In the genomic region with DNA sequence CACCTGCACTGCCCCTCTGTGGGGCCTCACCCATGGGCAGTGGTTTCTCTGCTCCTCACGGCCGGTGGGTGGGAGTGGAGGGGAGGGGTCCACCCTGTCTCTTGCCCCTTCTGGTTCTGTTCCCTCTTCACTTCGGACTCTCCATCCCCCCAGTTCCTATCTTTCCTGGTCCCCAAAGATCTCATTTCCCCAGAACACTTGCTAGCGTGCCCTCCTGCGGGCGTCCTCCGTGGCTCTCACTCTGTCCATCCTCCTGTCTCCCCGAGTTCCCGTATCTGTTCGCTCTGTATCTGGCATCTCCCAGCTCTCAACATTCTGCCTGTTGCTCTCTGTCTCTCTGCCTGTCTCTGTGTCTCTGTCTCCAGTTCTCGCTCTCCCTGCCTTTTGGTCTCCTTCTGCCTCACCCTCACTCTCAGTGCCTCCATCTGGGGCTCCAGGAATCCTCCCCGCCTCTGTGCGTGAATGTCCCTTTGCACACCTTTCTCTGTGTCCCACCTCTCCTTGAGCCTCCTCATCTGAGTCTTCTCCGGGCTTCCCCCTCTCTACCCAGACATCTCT, we compare ENCODE assay signal across 17 cellular contexts. TPM values are rescaled to one million over a fixed set of nuclear protein-coding genes. Genes with fewer than 3 reads are reported as not detected.
DNase-seq lines count a peak whose midpoint lies in the region; ATAC-seq and TF ChIP-seq lines count a peak whose summit lies in the region.
"Had no signal": no experiment of that assay in that cellular context is flagged by ENCODE, and none has a peak within 500 bp of the region (broad histone marks: within the 10 kb centered on the region; RNA-seq: fewer than 3 reads in every experiment).

No MANE protein-coding gene starts in this region.

- no peak for TF ChIP-seq CTCF in OCI-LY7 (conservative IDR thresholded peaks at IDR 0.05; ENCODE audit: low read length)

- no peaks in the 10 kb centered on the region for H3K9me2 ChIP-seq in OCI-LY7 (ENCODE audit: insufficient read depth, low read length)

- peaks cover 14% of the 10 kb centered on the region for H3K4me1 Mint-ChIP-seq in activated naive CD4-positive, alpha-beta T cell treated with anti-CD3 and anti-CD28 coated beads, Interleukin-2, amount 50 U/mL, for 24 hours
- peaks cover 40% of the 10 kb centered on the region for H3K4me1 Mint-ChIP-seq in stimulated activated naive CD8-positive, alpha-beta T cell treated with anti-CD3 and anti-CD28 coated beads, Interleukin-15, amount 100 ng/mL, for 72 hours

- H4K20me1 ChIP-seq in OCI-LY7 (ENCODE audit: insufficient read depth, low read length): no peaks in the 10 kb centered on the region; the same call in 1 of the 2 replicates

- intact Hi-C loops in OCI-LY7 (cut with micrococcal nuclease; ENCODE audit: unreplicated experiment): no loop called here

- DNase-seq in activated naive CD4-positive, alpha-beta T cell (lab: John Stamatoyannopoulos, UW): no peak
- no peak for DNase-seq in OCI-LY7 (ENCODE audit: low spot score)
- no peak for DNase-seq in iPS DF 6.9 (ENCODE audit: low read depth, low spot score)
- DNase-seq in stimulated activated naive CD8-positive, alpha-beta T cell treated with anti-CD3 and anti-CD28 coated beads, Interleukin-15, amount 100 ng/mL, for 72 hours: no peak
- DNase-seq in NCI-H1694 treated with DMSO at 0.1 percent for 48 hours (lab: John Stamatoyannopoulos, UW): no peak
- no peak for DNase-seq in foreskin melanocyte
- DNase-seq in effector CD4-positive, alpha-beta T cell: no peak
- DNase-seq: activated CD8-positive, alpha-beta memory T cell treated with anti-CD3 and anti-CD28 coated beads, Interleukin-2, amount 50 U/mL, for 48 hours; effector memory CD4-positive, alpha-beta T cell; KBM-7; NCI-H2107; posterior cingulate gyrus; stimulated activated naive CD4-positive, alpha-beta T cell had no signal

- H3K36me3 Mint-ChIP-seq in activated naive CD4-positive, alpha-beta T cell treated with anti-CD3 and anti-CD28 coated beads, Interleukin-2, amount 50 U/mL, for 24 hours: peaks cover 1% of the 10 kb centered on the region

- peaks cover 56% of the 10 kb centered on the region for H3K36me3 ChIP-seq in OCI-LY7 (ENCODE audit: insufficient read depth, low read length)
- H3K36me3 ChIP-seq in iPS DF 6.9 (ENCODE audit: control insufficient read depth, insufficient read depth, low read length): no peaks in the 10 kb centered on the region; the same call in 1 of the 2 replicates

- no peaks in the 10 kb centered on the region for H3K9me3 Mint-ChIP-seq in activated naive CD4-positive, alpha-beta T cell treated with anti-CD3 and anti-CD28 coated beads, Interleukin-2, amount 50 U/mL, for 24 hours
- H3K9me3 Mint-ChIP-seq in stimulated activated naive CD8-positive, alpha-beta T cell treated with anti-CD3 and anti-CD28 coated beads, Interleukin-15, amount 100 ng/mL, for 72 hours: peaks cover 0 to 10% of the 10 kb centered on the region in 2 donors

- H3K27me3 ChIP-seq in iPS DF 6.9 (ENCODE audit: control insufficient read depth, insufficient read depth, low read length): no peaks in the 10 kb centered on the region

- H3K4me3 Mint-ChIP-seq in activated naive CD4-positive, alpha-beta T cell treated with anti-CD3 and anti-CD28 coated beads, Interleukin-2, amount 50 U/mL, for 24 hours: no peak overlapping the region
- peak overlapping the region; percentile 31 to 56 for H3K4me3 Mint-ChIP-seq in stimulated activated naive CD8-positive, alpha-beta T cell treated with anti-CD3 and anti-CD28 coated beads, Interleukin-15, amount 100 ng/mL, for 72 hours

- H2AFZ ChIP-seq in OCI-LY7 (ENCODE audit: low read length): no peak overlapping the region

- BruUV-seq in OCI-LY7 (replicated peaks; lab: Mats Ljungman, UMichigan): no TSS peak

- WGBS in iPS DF 6.9 (ENCODE audit: insufficient coverage, insufficient read length): no CpG with 5 or more reads among the region's 14 CpGs

- CTCF ChIA-PET in OCI-LY7 (lab: Charles Lee; ENCODE audit: unreplicated experiment): no interaction called here

- no peak for ATAC-seq in stimulated activated naive CD8-positive, alpha-beta T cell treated with anti-CD3 and anti-CD28 coated beads, Interleukin-15, amount 100 ng/mL, for 72 hours

- H3K4me1 ChIP-seq in OCI-LY7 (ENCODE audit: insufficient read depth, low read length, poor library complexity, severe bottlenecking): peaks cover 63% of the 10 kb centered on the region
- peaks cover 6% of the 10 kb centered on the region; the same call in 1 of the 2 replicates for H3K4me1 ChIP-seq in iPS DF 6.9 (ENCODE audit: control insufficient read depth, insufficient read depth, low read length)

- peaks cover 41% of the 10 kb centered on the region for H3K79me2 ChIP-seq in OCI-LY7 (ENCODE audit: insufficient read depth, low read depth, low read length)

- H3K27ac ChIP-seq in OCI-LY7 (ENCODE audit: low read depth, low read length, poor library complexity, severe bottlenecking): peak overlapping the region; percentile 91
- H3K27ac ChIP-seq in iPS DF 6.9 (ENCODE audit: low read length): no peak overlapping the region

- POLR2A ChIA-PET in OCI-LY7 (lab: Charles Lee): interaction anchor here (1.0 kb wide), 1 partner anchor 90 kb away, joined by 3 read pairs; the partner anchor contains the start of gene KCNC3

- H3K4me3 ChIP-seq in OCI-LY7 (ENCODE audit: low read depth, low read length, poor library complexity, severe bottlenecking) (peak overlapping the region; percentile 80), iPS DF 6.9 (ENCODE audit: low read length) (peak overlapping the region; percentile 26; the same call in 1 of the 2 replicates)

- H3K27ac Mint-ChIP-seq in activated naive CD4-positive, alpha-beta T cell treated with anti-CD3 and anti-CD28 coated beads, Interleukin-2, amount 50 U/mL, for 24 hours: peak overlapping the region; percentile 73
- peak overlapping the region in 1 of 2 donors; percentile 0 for H3K27ac Mint-ChIP-seq in stimulated activated naive CD8-positive, alpha-beta T cell treated with anti-CD3 and anti-CD28 coated beads, Interleukin-15, amount 100 ng/mL, for 72 hours

- H3K9me3 ChIP-seq in OCI-LY7 (ENCODE audit: low read length) (peaks cover 5% of the 10 kb centered on the region; the same call in 1 of the 2 replicates), iPS DF 6.9 (ENCODE audit: control insufficient read depth, insufficient read depth, low read length) (no peaks in the 10 kb centered on the region)

- peaks cover 19% of the 10 kb centered on the region for H3K27me3 Mint-ChIP-seq in activated naive CD4-positive, alpha-beta T cell treated with anti-CD3 and anti-CD28 coated beads, Interleukin-2, amount 50 U/mL, for 24 hours
- H3K27me3 Mint-ChIP-seq in stimulated activated naive CD8-positive, alpha-beta T cell treated with anti-CD3 and anti-CD28 coated beads, Interleukin-15, amount 100 ng/mL, for 72 hours: peaks cover 33% of the 10 kb centered on the region

- H3K4me2 ChIP-seq in OCI-LY7 (ENCODE audit: low read length): peak overlapping the region; percentile 92

RNA-seq across cellular contexts. Expression of gene SPIB, which starts 0.4 kb away (rescaled TPM):
- 122 and 145 TPM in 2 replicates for total RNA-seq in OCI-LY7 (2014; rRNA removed; shearing (Covaris generic))
- total RNA-seq in OCI-LY7 (2022): 99.4 and 101 TPM in 2 replicates
- total RNA-seq: glomerular endothelial cell, lower leg skin had no signal

RNA-seq across cellular contexts. Expression of gene MYBPC2, which starts 13.6 kb away (rescaled TPM):
- 10.6 and 15.4 TPM in 2 replicates for total RNA-seq in OCI-LY7 (2014; rRNA removed; shearing (Covaris generic))
- total RNA-seq in OCI-LY7 (2022): 22.2 and 28.2 TPM in 2 replicates
- total RNA-seq: astrocyte, glomerular endothelial cell had no signal

RNA-seq across cellular contexts. Expression of gene POLD1, which starts 35.0 kb away (rescaled TPM):
- 147 and 233 TPM in 2 replicates for total RNA-seq in OCI-LY7 (2014; rRNA removed; shearing (Covaris generic))
- total RNA-seq in OCI-LY7 (2022): 119 and 127 TPM in 2 replicates

RNA-seq across cellular contexts. Expression of gene NR1H2, which starts 42.8 kb away (rescaled TPM):
- total RNA-seq in OCI-LY7 (2014; rRNA removed; shearing (Covaris generic)): 52.8 and 65.7 TPM in 2 replicates
- total RNA-seq in OCI-LY7 (2022): 41.2 and 53.1 TPM in 2 replicates

RNA-seq across cellular contexts. Expression of gene NAPSA, which starts 53.7 kb away (rescaled TPM):
- total RNA-seq in OCI-LY7 (2014; rRNA removed; shearing (Covaris generic)): 2.6 and 5.7 TPM in 2 replicates
- total RNA-seq in OCI-LY7 (2022): 15.7 and 30.1 TPM in 2 replicates
- total RNA-seq: astrocyte had no signal
